32 cellular contexts compared by ENCODE assay signal in genomic region chr2:27929916-27930486, GRCh38. TPM values are rescaled to one million over a fixed set of nuclear protein-coding genes. Genes with fewer than 3 reads are reported as not detected.
DNase-seq lines count a peak whose midpoint lies in the region; ATAC-seq, FAIRE-seq and TF ChIP-seq lines count a peak whose summit lies in the region.
"Had no signal": no experiment of that assay in that cellular context is flagged by ENCODE, and none has a peak within 500 bp of the region (broad histone marks: within the 10 kb centered on the region; RNA-seq: fewer than 3 reads in every experiment).

No MANE protein-coding gene starts in this region.

- no peak for TF ChIP-seq POLR2A in A549 (IDR thresholded peaks at IDR 0.05; ENCODE audit: low read length)

- H3K27ac Mint-ChIP-seq in activated naive CD4-positive, alpha-beta T cell treated with anti-CD3 and anti-CD28 coated beads, Interleukin-2, amount 50 U/mL, for 72 hours = no peak overlapping the region
- no peak overlapping the region for H3K27ac Mint-ChIP-seq in stimulated activated effector memory CD8-positive, alpha-beta T cell treated with anti-CD3 and anti-CD28 coated beads, Interleukin-12 subunit alpha, Interleukin-12 subunit beta, amount 100 ng/mL, for 72 hours
- H3K27ac Mint-ChIP-seq: activated CD8-positive, alpha-beta memory T cell treated with anti-CD3 and anti-CD28 coated beads, Interleukin-2, amount 10 ng/mL, durations not matched to agents 7 days and 5 days; activated naive CD8-positive, alpha-beta T cell treated with anti-CD3 and anti-CD28 coated beads, Interleukin-2, amount 50 U/mL, for 24 hours; CD4-positive, alpha-beta T cell; dendritic cell treated with granulocyte-macrophage colony-stimulating factor and Interleukin-4, amounts not matched to agents 40 ng/mL and 50 ng/mL, for 4 days; endodermal cell; GM23338; IgD-negative memory B cell had no signal

- H3K27ac ChIP-seq in A549 (peak overlapping the region; percentile 65 to 73), muscle layer of duodenum (ENCODE audit: low read length) (peak overlapping the region; percentile 10), A673 (ENCODE audit: low read depth, low read length, poor library complexity, severe bottlenecking) (no peak overlapping the region)
- H3K27ac ChIP-seq: left ventricle myocardium inferior, prostate gland, right lobe of liver, tibial artery had no signal

- no peak for ATAC-seq in A549
- ATAC-seq in activated naive CD4-positive, alpha-beta T cell treated with anti-CD3 and anti-CD28 coated beads, Interleukin-2, amount 50 U/mL, for 72 hours = no peak
- ATAC-seq in stimulated activated effector memory CD8-positive, alpha-beta T cell treated with anti-CD3 and anti-CD28 coated beads, Interleukin-12 subunit alpha, Interleukin-12 subunit beta, amount 100 ng/mL, for 72 hours = no peak
- ATAC-seq in HG03469 (IDR thresholded peaks at IDR 0.05; ENCODE audit: unreplicated experiment) = no peak
- ATAC-seq: activated CD8-positive, alpha-beta memory T cell treated with anti-CD3 and anti-CD28 coated beads, Interleukin-2, amount 10 ng/mL, durations not matched to agents 7 days and 5 days; activated naive CD8-positive, alpha-beta T cell treated with anti-CD3 and anti-CD28 coated beads, Interleukin-2, amount 50 U/mL, for 24 hours; activated T-cell treated with anti-CD3 and anti-CD28 coated beads, Interleukin-2, amount 50 U/mL, for 4 hours; GM23338 had no signal

- H3K27me3 ChIP-seq in muscle layer of duodenum (ENCODE audit: low read depth, low read length) = no peaks in the 10 kb centered on the region
- no peaks in the 10 kb centered on the region for H3K27me3 ChIP-seq in A673 (replicated peaks; ENCODE audit: insufficient read depth, low read depth, low read length, poor library complexity)
- H3K27me3 ChIP-seq: right lobe of liver, tibial artery had no signal

- DNase-seq in A549 (ENCODE audit: low read depth in 1 of 2, low spot score in 1 of 2) = no peak
- peak; percentile 63 for DNase-seq in LoVo (ENCODE audit: low spot score)
- DNase-seq in astrocyte of the hippocampus (ENCODE audit: low read depth, low spot score) = peak; percentile 37
- no peak for DNase-seq in activated naive CD4-positive, alpha-beta T cell treated with anti-CD3 and anti-CD28 coated beads, Interleukin-2, amount 50 U/mL, for 72 hours (ENCODE audit: low spot score in 2 of 2)
- no peak for DNase-seq in stimulated activated effector memory CD8-positive, alpha-beta T cell treated with anti-CD3 and anti-CD28 coated beads, Interleukin-12 subunit alpha, Interleukin-12 subunit beta, amount 100 ng/mL, for 72 hours (ENCODE audit: low spot score in 2 of 2)
- DNase-seq in A673 (ENCODE audit: low spot score) = no peak
- DNase-seq: 8988T; activated CD4-positive, CD25-positive, alpha-beta regulatory T cell; activated CD8-positive, alpha-beta memory T cell treated with anti-CD3 and anti-CD28 coated beads, Interleukin-2, amount 10 ng/mL, durations not matched to agents 7 days and 5 days; activated naive CD8-positive, alpha-beta T cell treated with anti-CD3 and anti-CD28 coated beads, Interleukin-2, amount 50 U/mL, for 24 hours; activated T-cell treated with anti-CD3 and anti-CD28 coated beads, Interleukin-2, amount 50 U/mL, for 4 hours; AML-193; CD4-positive, alpha-beta T cell; central memory CD4-positive, alpha-beta T cell; endodermal cell; left ventricle myocardium inferior; mesendoderm; NCI-H446 treated with DMSO at 0.1 percent for 48 hours; NCI-H774; nucleus accumbens; right lobe of liver; RPMI8226; stimulated activated CD8-positive, alpha-beta memory T cell treated with anti-CD3 and anti-CD28 coated beads, Interleukin-4, amount 100 ng/mL, for 48 hours; T1000; tibial artery had no signal

- H3K36me3 ChIP-seq in muscle layer of duodenum (ENCODE audit: control insufficient read depth in 1 of 2, insufficient read depth in 2 of 2, low read length in 2 of 2) (peaks cover 0 to 5% of the 10 kb centered on the region in 2 donors), A673 (ENCODE audit: insufficient read depth, low read length, poor library complexity, severe bottlenecking) (no peaks in the 10 kb centered on the region)
- H3K36me3 ChIP-seq: prostate gland, right lobe of liver had no signal

- FAIRE-seq in A549 (lab: Jason Lieb, UNC) = peak; percentile 76
- FAIRE-seq: islet of Langerhans had no signal

- POLR2A ChIA-PET in A549 (lab: Yijun Ruan, JAX) (no interaction called here), A673 (lab: Charles Lee; ENCODE audit: low non-redundant PET) (no interaction called here)

- H3K4me3 ChIP-seq in A549 (no peak overlapping the region), muscle layer of duodenum (ENCODE audit: low read depth in 1 of 2, low read length in 2 of 2) (no peak overlapping the region), A673 (ENCODE audit: low read depth, low read length, poor library complexity, severe bottlenecking) (no peak overlapping the region)
- H3K4me3 ChIP-seq: GM23338, left ventricle myocardium inferior, prostate gland, right lobe of liver, tibial artery had no signal

- H3K4me1 ChIP-seq in A549 (peaks cover 64% of the 10 kb centered on the region), muscle layer of duodenum (ENCODE audit: control insufficient read depth in 1 of 2, insufficient read depth in 2 of 2, low read length in 2 of 2) (no peaks in the 10 kb centered on the region), A673 (ENCODE audit: insufficient read depth, low read length, poor library complexity, severe bottlenecking) (no peaks in the 10 kb centered on the region)
- H3K4me1 ChIP-seq: left ventricle myocardium inferior, prostate gland, right lobe of liver, tibial artery had no signal

- CTCF ChIA-PET in A549 (lab: Yijun Ruan, JAX) = interaction anchor here (0.8 to 1.1 kb wide), 2 partner anchors 11 to 246 kb away, joined by 3 read pairs; no protein-coding TSS in a partner anchor
- CTCF ChIA-PET in A673 (lab: Charles Lee) = no interaction called here

- no peak for TF ChIP-seq EP300 in A549 (IDR thresholded peaks at IDR 0.05)

- H3K4me1 Mint-ChIP-seq in stimulated activated effector memory CD8-positive, alpha-beta T cell treated with anti-CD3 and anti-CD28 coated beads, Interleukin-12 subunit alpha, Interleukin-12 subunit beta, amount 100 ng/mL, for 72 hours = peaks cover 26% of the 10 kb centered on the region

- H3K9me3 ChIP-seq in A549 (no peaks in the 10 kb centered on the region), muscle layer of duodenum (ENCODE audit: control insufficient read depth in 1 of 2, low read length in 2 of 2) (no peaks in the 10 kb centered on the region), A673 (ENCODE audit: low read depth, low read length, poor library complexity, severe bottlenecking) (no peaks in the 10 kb centered on the region)
- H3K9me3 ChIP-seq: left ventricle myocardium inferior, prostate gland, right lobe of liver, tibial artery had no signal

- no peaks in the 10 kb centered on the region for H3K9me3 Mint-ChIP-seq in activated naive CD4-positive, alpha-beta T cell treated with anti-CD3 and anti-CD28 coated beads, Interleukin-2, amount 50 U/mL, for 72 hours
- no peaks in the 10 kb centered on the region for H3K9me3 Mint-ChIP-seq in stimulated activated effector memory CD8-positive, alpha-beta T cell treated with anti-CD3 and anti-CD28 coated beads, Interleukin-12 subunit alpha, Interleukin-12 subunit beta, amount 100 ng/mL, for 72 hours
- H3K9me3 Mint-ChIP-seq: activated naive CD8-positive, alpha-beta T cell treated with anti-CD3 and anti-CD28 coated beads, Interleukin-2, amount 50 U/mL, for 24 hours; activated T-cell treated with anti-CD3 and anti-CD28 coated beads, Interleukin-2, amount 50 U/mL, for 4 hours; CD4-positive, alpha-beta T cell; dendritic cell treated with granulocyte-macrophage colony-stimulating factor and Interleukin-4, amounts not matched to agents 40 ng/mL and 50 ng/mL, for 4 days; endodermal cell; GM23338; IgD-negative memory B cell had no signal

- WGBS in A549 (ENCODE audit: missing lambda C conversion rate) = 82% methylated on average over 11 of the region's 11 CpGs

- intact Hi-C loops in A673 (cut with micrococcal nuclease; ENCODE audit: unreplicated experiment) = no loop called here

- TF ChIP-seq CTCF in A549 (IDR thresholded peaks at IDR 0.05) (no peak), A673 (conservative IDR thresholded peaks at IDR 0.05; ENCODE audit: low read depth, low read length) (no peak)

- peaks cover 17 to 20% of the 10 kb centered on the region in 2 donors for H3K36me3 Mint-ChIP-seq in activated naive CD4-positive, alpha-beta T cell treated with anti-CD3 and anti-CD28 coated beads, Interleukin-2, amount 50 U/mL, for 72 hours
- H3K36me3 Mint-ChIP-seq in stimulated activated effector memory CD8-positive, alpha-beta T cell treated with anti-CD3 and anti-CD28 coated beads, Interleukin-12 subunit alpha, Interleukin-12 subunit beta, amount 100 ng/mL, for 72 hours = peaks cover 32% of the 10 kb centered on the region

- TF ChIP-seq RAD21 in A549 (conservative IDR thresholded peaks at IDR 0.05 in 1 of 2, IDR thresholded peaks at IDR 0.05 in 1 of 2) = no peak

- no peak overlapping the region for H3K4me3 Mint-ChIP-seq in stimulated activated effector memory CD8-positive, alpha-beta T cell treated with anti-CD3 and anti-CD28 coated beads, Interleukin-12 subunit alpha, Interleukin-12 subunit beta, amount 100 ng/mL, for 72 hours
- H3K4me3 Mint-ChIP-seq: activated CD8-positive, alpha-beta memory T cell treated with anti-CD3 and anti-CD28 coated beads, Interleukin-2, amount 10 ng/mL, durations not matched to agents 7 days and 5 days; activated naive CD8-positive, alpha-beta T cell treated with anti-CD3 and anti-CD28 coated beads, Interleukin-2, amount 50 U/mL, for 24 hours; activated T-cell treated with anti-CD3 and anti-CD28 coated beads, Interleukin-2, amount 50 U/mL, for 4 hours; CD4-positive, alpha-beta T cell; dendritic cell treated with granulocyte-macrophage colony-stimulating factor and Interleukin-4, amounts not matched to agents 40 ng/mL and 50 ng/mL, for 4 days; endodermal cell; GM23338; IgD-negative memory B cell had no signal

- no TSS peak for BruUV-seq in A673 (replicated peaks; lab: Mats Ljungman, UMichigan)

- H3K4me2 ChIP-seq in A549 = peak overlapping the region; percentile 27
- H3K4me2 ChIP-seq: GM23338 had no signal

RNA-seq across cellular contexts. Expression of gene BABAM2, which starts 39.5 kb away (rescaled TPM):
- 78.4 and 87.1 TPM in 2 replicates for polyA plus RNA-seq in A549 (2011; rRNA removed)
- polyA plus RNA-seq in A549 (2012; cell fraction: cytosol; rRNA removed) = 36.4 and 40.0 TPM in 2 replicates
- polyA plus RNA-seq in A549 (2012; cell fraction: nucleus; rRNA removed) = 23.5 and 26.3 TPM in 2 replicates
- 52.9 to 54.0 TPM (median 53.7 TPM) in 3 replicates for polyA plus RNA-seq in A549 (2017; fragmentation: RNase III; extraction: RNeasy Plus Mini Kit Qiagen cat#74134 plus additional on column Dnase treatment)
- 60.8 and 68.7 TPM in 2 replicates for polyA minus RNA-seq in A549 (2011; rRNA and poly(A)+ RNA removed)
- 10 to 100 TPM; 45.2 to 59.8 TPM for total RNA-seq in activated naive CD4-positive, alpha-beta T cell treated with anti-CD3 and anti-CD28 coated beads, Interleukin-2, amount 50 U/mL, for 72 hours
- total RNA-seq in A673 (2021) = 21.5 and 21.8 TPM in 2 replicates

RNA-seq across cellular contexts. Expression of gene RBKS, which starts 39.8 kb away (rescaled TPM):
- polyA plus RNA-seq in A549 (2011; rRNA removed) (7.4 and 8.5 TPM in 2 replicates), A549 (2017; fragmentation: RNase III; extraction: RNeasy Plus Mini Kit Qiagen cat#74134 plus additional on column Dnase treatment) (7.6 to 9.5 TPM (median 8.5 TPM) in 3 replicates)
- 5.5 and 6.7 TPM in 2 replicates for polyA plus RNA-seq in A549 (2012; cell fraction: cytosol; rRNA removed)
- 3.3 and 4.3 TPM in 2 replicates for polyA plus RNA-seq in A549 (2012; cell fraction: nucleus; rRNA removed)
- 5.5 and 5.9 TPM in 2 replicates for polyA minus RNA-seq in A549 (2011; rRNA and poly(A)+ RNA removed)
- total RNA-seq in activated naive CD4-positive, alpha-beta T cell treated with anti-CD3 and anti-CD28 coated beads, Interleukin-2, amount 50 U/mL, for 72 hours = 10 to 100 TPM in 1 of 2 donors, 1 to 10 TPM in 1; 1.5 to 12.1 TPM
- 0.54 and 0.66 TPM in 2 replicates for total RNA-seq in A673 (2021)

Comparison
In these comparisons a context has a peak if more than half of its experiments do, and no peak if none do; other contexts are left out.
1. DNase-seq: peak in LoVo (single experiment) and astrocyte of the hippocampus (single experiment); none in A549 (0 of 2), activated naive CD4-positive, alpha-beta T cell treated with anti-CD3 and anti-CD28 coated beads, Interleukin-2, amount 50 U/mL, for 72 hours (0 of 2), stimulated activated effector memory CD8-positive, alpha-beta T cell treated with anti-CD3 and anti-CD28 coated beads, Interleukin-12 subunit alpha, Interleukin-12 subunit beta, amount 100 ng/mL, for 72 hours (0 of 2) and A673 (single experiment).